In the genomic region with DNA sequence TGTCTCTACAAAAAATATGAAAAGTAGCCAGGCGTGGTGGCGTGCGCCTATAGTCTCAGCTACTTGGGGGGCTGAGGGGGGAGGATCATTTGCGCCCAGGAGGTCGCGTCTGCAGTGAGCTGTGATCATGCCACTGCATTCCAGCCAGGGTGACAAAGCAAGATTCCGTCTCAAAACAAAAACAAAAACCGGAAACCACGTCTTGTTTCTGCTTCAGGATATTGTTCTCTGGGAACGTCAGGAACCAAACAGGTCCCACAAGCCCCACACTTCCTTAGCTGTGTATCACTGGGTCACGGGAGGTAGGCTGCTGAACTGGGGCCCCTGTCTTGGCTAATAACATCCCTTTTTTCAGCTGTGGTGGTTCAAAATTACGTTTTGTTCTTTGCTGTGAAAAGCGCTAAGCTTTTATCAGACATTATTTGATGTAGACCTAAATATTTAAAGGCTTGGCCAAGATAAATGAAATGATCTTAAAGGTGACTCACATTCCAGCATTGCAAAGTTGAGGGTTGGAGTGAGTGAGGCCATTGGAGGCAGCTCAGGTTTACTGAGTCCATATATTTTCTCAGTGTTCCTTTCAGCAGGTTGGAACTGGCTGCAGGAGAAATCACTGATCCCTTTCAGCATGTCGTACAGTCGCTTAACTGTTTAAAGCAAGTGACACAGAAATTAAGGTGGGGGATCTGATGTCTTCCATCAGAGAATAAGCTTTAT, we compare ENCODE assay signal across 10 cellular contexts. TPM values are rescaled to one million over a fixed set of nuclear protein-coding genes. Genes with fewer than 3 reads are reported as not detected.
DNase-seq lines count a peak whose midpoint lies in the region; ATAC-seq, FAIRE-seq and TF ChIP-seq lines count a peak whose summit lies in the region.
"Had no signal": no experiment of that assay in that cellular context is flagged by ENCODE, and none has a peak within 500 bp of the region (broad histone marks: within the 10 kb centered on the region; RNA-seq: fewer than 3 reads in every experiment).

No MANE protein-coding gene starts in this region.

- peaks cover 14% of the 10 kb centered on the region for H3F3A ChIP-seq in smooth muscle cell (ENCODE audit: low read depth)

- TF ChIP-seq POLR2A in HCT116 (IDR thresholded peaks at IDR 0.05; ENCODE audit: borderline replicate concordance, extremely low read depth, insufficient read depth, insufficient read length) (no peak), K562 (conservative IDR thresholded peaks at IDR 0.05) (peak; percentile 40; the same call in 1 of the 2 replicates)

- ATAC-seq in HCT116 (peak; percentile 60), K562 (peak; percentile 27; the same call in 2 of the 3 replicates), GM21786 (IDR thresholded peaks at IDR 0.05; ENCODE audit: unreplicated experiment) (no peak), GM21423 (IDR thresholded peaks at IDR 0.05; ENCODE audit: unreplicated experiment) (no peak)
- ATAC-seq: naive thymus-derived CD4-positive, alpha-beta T cell had no signal

- peaks cover 56 to 87% of the 10 kb centered on the region in 2 experiments for H3K4me1 ChIP-seq in HCT116 (ENCODE audit: control insufficient read depth in 1 of 2, insufficient read depth in 2 of 2, low read length in 2 of 2)
- peaks cover 30 to 46% of the 10 kb centered on the region in 2 experiments for H3K4me1 ChIP-seq in K562 (replicated peaks in 1 of 2; ENCODE audit: control insufficient read depth in 2 of 2, insufficient read depth in 2 of 2, low read length in 2 of 2)
- no peaks in the 10 kb centered on the region for H3K4me1 ChIP-seq in iPS-15b (ENCODE audit: control insufficient read depth, insufficient read depth, low read length)
- peaks cover 11% of the 10 kb centered on the region for H3K4me1 ChIP-seq in smooth muscle cell (ENCODE audit: low read depth)
- peaks cover 4% of the 10 kb centered on the region for H3K4me1 ChIP-seq in HAP-1

- H3K4me3 ChIP-seq in HCT116 (replicated peaks in 1 of 2; ENCODE audit: low read depth in 1 of 2, low read length in 2 of 2) (peak overlapping the region; percentile 17 to 42), K562 (no peak overlapping the region), iPS-15b (ENCODE audit: low read depth, low read length) (no peak overlapping the region), smooth muscle cell (no peak overlapping the region), HAP-1 (no peak overlapping the region)

- DNase-seq in HCT116 (ENCODE audit: low read depth, low spot score) = peak; percentile 79
- DNase-seq in K562 (ENCODE audit: extremely low read depth in 1 of 4, low spot score in 3 of 4) = peak in 2 of 4 experiments; percentile 37 to 46
- no peak for DNase-seq in smooth muscle cell (lab: John Stamatoyannopoulos, UW; ENCODE audit: unreplicated experiment)
- no peak for DNase-seq in HAP-1 (ENCODE audit: low spot score in 2 of 2)
- DNase-seq in HTR-8/SVneo (ENCODE audit: insufficient read length, low spot score) = no peak
- DNase-seq: activated naive CD8-positive, alpha-beta T cell treated with anti-CD3 and anti-CD28 coated beads, Interleukin-2, amount 10 ng/mL, durations not matched to agents 7 days and 5 days; naive thymus-derived CD4-positive, alpha-beta T cell had no signal

- 38% methylated on average over 15 of the region's 15 CpGs for WGBS in K562 (ENCODE audit: insufficient coverage, low coverage, missing lambda C conversion rate)
- WGBS in smooth muscle cell (ENCODE audit: low lambda C conversion rate) = 49% methylated on average over 15 of the region's 15 CpGs

- POLR2A ChIA-PET in HCT116 (lab: Charles Lee) (interaction anchor here (0.8 to 3.4 kb wide), 5 partner anchors 9 to 679 kb away, joined by 3 to 19 read pairs (median 4); a partner anchor contains a TSS), K562 (lab: Yijun Ruan, JAX) (interaction anchor here (1.0 to 1.7 kb wide), 4 partner anchors 9 to 36 kb away, joined by 3 to 9 read pairs (median 6); a partner anchor contains a TSS)

- H3K4me2 ChIP-seq in HCT116 (ENCODE audit: low read length) (peak overlapping the region; percentile 73), K562 (ENCODE audit: insufficient read depth, low read length) (peak overlapping the region; percentile 48), smooth muscle cell (peak overlapping the region; percentile 7)

- intact Hi-C loops in HCT116 (cut with micrococcal nuclease) = loop anchor here (2.0 kb wide), 1 partner anchor 16 kb away; a partner anchor contains a TSS
- intact Hi-C loops in K562 (cut with micrococcal nuclease) = no loop called here

- peak; percentile 82 for FAIRE-seq in K562 (lab: Jason Lieb, UNC)
- FAIRE-seq in HTR-8/SVneo (lab: Jason Lieb, UNC) = no peak

- TF ChIP-seq RAD21 in HCT116 (IDR thresholded peaks at IDR 0.05; ENCODE audit: low read depth) (no peak), K562 (CRISPR knock-in tag; conservative IDR thresholded peaks at IDR 0.05 in 1 of 2, IDR thresholded peaks at IDR 0.05 in 1 of 2) (no peak)

- peak overlapping the region; percentile 65 for H3K9ac ChIP-seq in HCT116 (ENCODE audit: low read length)
- peak overlapping the region; percentile 43 to 77 for H3K9ac ChIP-seq in K562 (ENCODE audit: insufficient read depth in 1 of 2, low read depth in 2 of 2, low read length in 2 of 2)
- peak overlapping the region; percentile 47 for H3K9ac ChIP-seq in iPS-15b (ENCODE audit: low read depth, low read length)
- H3K9ac ChIP-seq in smooth muscle cell (ENCODE audit: low read depth) = peak overlapping the region; percentile 24

- RAD21 ChIA-PET in HCT116 (lab: Charles Lee; ENCODE audit: low non-redundant PET in 1 of 2, low total read pairs in 2 of 2, uncharacterized antibody in 2 of 2, unreplicated experiment in 2 of 2) = interaction anchor here in 1 of 2 experiments (1.0 kb wide), 1 partner anchor 131 kb away, joined by 3 read pairs; no protein-coding TSS in a partner anchor

- H3K79me2 ChIP-seq in HCT116 (ENCODE audit: insufficient read depth, low read length) (peaks cover 5% of the 10 kb centered on the region), K562 (ENCODE audit: control insufficient read depth, insufficient read depth, low read length) (no peaks in the 10 kb centered on the region), smooth muscle cell (ENCODE audit: low read depth) (no peaks in the 10 kb centered on the region)

- no peaks in the 10 kb centered on the region for H3K9me1 ChIP-seq in K562 (ENCODE audit: control insufficient read depth, insufficient read depth, low read length)

- no peak for TF ChIP-seq EP300 in K562 (IDR thresholded peaks at IDR 0.05; ENCODE audit: low read length)

- H3K36me3 ChIP-seq in HCT116 (ENCODE audit: control insufficient read depth in 1 of 2, insufficient read depth in 2 of 2, low read length in 2 of 2) = no peaks in the 10 kb centered on the region
- H3K36me3 ChIP-seq in K562 (ENCODE audit: control insufficient read depth, insufficient read depth, low read length) = no peaks in the 10 kb centered on the region
- no peaks in the 10 kb centered on the region for H3K36me3 ChIP-seq in iPS-15b (ENCODE audit: control insufficient read depth, insufficient read depth, low read length)
- no peaks in the 10 kb centered on the region for H3K36me3 ChIP-seq in smooth muscle cell (ENCODE audit: low read depth)
- no peaks in the 10 kb centered on the region for H3K36me3 ChIP-seq in HAP-1 (replicated peaks)

- H3K27me3 ChIP-seq in HCT116 (ENCODE audit: insufficient read depth, low read length) = no peaks in the 10 kb centered on the region
- no peaks in the 10 kb centered on the region for H3K27me3 ChIP-seq in K562 (ENCODE audit: control insufficient read depth in 2 of 2, insufficient read depth in 2 of 2, low read length in 2 of 2)
- H3K27me3 ChIP-seq in iPS-15b (ENCODE audit: control insufficient read depth, insufficient read depth, low read length) = no peaks in the 10 kb centered on the region
- H3K27me3 ChIP-seq in smooth muscle cell (ENCODE audit: low read depth) = no peaks in the 10 kb centered on the region
- no peaks in the 10 kb centered on the region for H3K27me3 ChIP-seq in HAP-1 (ENCODE audit: low read depth)

- H3K9me2 ChIP-seq in HCT116 (ENCODE audit: insufficient read depth) = no peaks in the 10 kb centered on the region

- H4K20me1 ChIP-seq in HCT116 (ENCODE audit: insufficient read depth) (no peaks in the 10 kb centered on the region), K562 (replicated peaks; ENCODE audit: control insufficient read depth, insufficient read depth, low read length) (no peaks in the 10 kb centered on the region), smooth muscle cell (ENCODE audit: low read depth) (no peaks in the 10 kb centered on the region)

- no peak for TF ChIP-seq CTCF in HCT116 (IDR thresholded peaks at IDR 0.05 in 2 of 3, conservative IDR thresholded peaks at IDR 0.05 in 1 of 3; ENCODE audit: borderline replicate concordance in 1 of 3, insufficient read depth in 1 of 3, low read depth in 2 of 3, low read length in 2 of 3)
- TF ChIP-seq CTCF in K562 (IDR thresholded peaks at IDR 0.05 in 2 of 3, conservative IDR thresholded peaks at IDR 0.05 in 1 of 3; ENCODE audit: insufficient read depth in 2 of 3, low read depth in 1 of 3, low read length in 3 of 3) = no peak
- no peak for TF ChIP-seq CTCF in smooth muscle cell (IDR thresholded peaks at IDR 0.05; ENCODE audit: borderline replicate concordance, insufficient read depth, poor library complexity, severe bottlenecking)

- H2AFZ ChIP-seq in HCT116 (ENCODE audit: low read depth, low read length, poor library complexity, severe bottlenecking) (no peak overlapping the region), K562 (ENCODE audit: low read depth, low read length) (peak overlapping the region; percentile 91), smooth muscle cell (ENCODE audit: low read depth) (peak overlapping the region; percentile 2)

- BruUV-seq in HCT116 (replicated peaks; lab: Mats Ljungman, UMichigan) (TSS peak; percentile 54), K562 (replicated peaks; lab: Mats Ljungman, UMichigan) (TSS peak; percentile 84)

- CTCF ChIA-PET in HCT116 (lab: Charles Lee) = interaction anchor here (0.9 to 3.6 kb wide), 2 partner anchors 36 to 40 kb away, joined by 3 to 18 read pairs; no protein-coding TSS in a partner anchor
- CTCF ChIA-PET in K562 (lab: Yijun Ruan, JAX; ENCODE audit: low intra/inter-chr PET ratio) = no interaction called here

- H3K27ac ChIP-seq in HCT116 (ENCODE audit: low read depth, low read length) (peak overlapping the region; percentile 75), K562 (ENCODE audit: extremely low read depth, low read depth, low read length) (peak overlapping the region; percentile 58), smooth muscle cell (ENCODE audit: low read depth) (peak overlapping the region; percentile 83)

- H3K9me3 ChIP-seq in HCT116 (ENCODE audit: control insufficient read depth in 1 of 2, insufficient read depth in 1 of 2, low read depth in 1 of 2, low read length in 2 of 2) = no peaks in the 10 kb centered on the region
- no peaks in the 10 kb centered on the region for H3K9me3 ChIP-seq in K562 (replicated peaks; ENCODE audit: control insufficient read depth, insufficient read depth, low read depth, low read length)
- no peaks in the 10 kb centered on the region for H3K9me3 ChIP-seq in iPS-15b (ENCODE audit: control insufficient read depth, insufficient read depth, low read length)
- H3K9me3 ChIP-seq in smooth muscle cell (replicated peaks; ENCODE audit: low read depth) = no peaks in the 10 kb centered on the region
- H3K9me3 ChIP-seq in HAP-1 = no peaks in the 10 kb centered on the region

- in situ Hi-C loops in K562 (cut with MboI) = no loop called here
- in situ Hi-C loops in HAP-1 (cut with MboI; ENCODE audit: low sequenced_read_pairs) = no loop called here

RNA-seq across cellular contexts. Expression of a gene that starts 16.4 kb away (rescaled TPM):
- total RNA-seq in HCT116 (2021; ENCODE audit: unreplicated experiment) = 59.7 TPM
- 31.2 and 34.2 TPM in 2 replicates for polyA plus RNA-seq in HCT116 (2012)
- total RNA-seq in K562 (2011; cell fraction: chromatin; rRNA removed; ENCODE audit: low replicate concordance) = 109 and 129 TPM in 2 replicates
- 35.9 and 51.7 TPM in 2 replicates for total RNA-seq in K562 (2011; cell fraction: nucleolus; rRNA removed)
- total RNA-seq in K562 (2011; cell fraction: nucleoplasm; rRNA removed) = 51.8 and 54.6 TPM in 2 replicates
- total RNA-seq in K562 (2014; rRNA removed) = 10.9 and 14.8 TPM in 2 replicates
- 14.0 and 14.5 TPM in 2 replicates for total RNA-seq in K562 (2014; rRNA removed; fragmentation: Illumina TruSeq; extraction: Trizol)
- 14.8 and 15.2 TPM in 2 replicates for total RNA-seq in K562 (2015; rRNA removed; fragmentation: Illumina TruSeq; extraction: Trizol)
- total RNA-seq in K562 (2021) = 38.4 and 39.7 TPM in 2 replicates
- 20.6 and 33.1 TPM in 2 replicates for polyA plus RNA-seq in K562 (2011; rRNA removed)
- polyA plus RNA-seq in K562 (2011; cell fraction: cytosol; rRNA removed) = 15.2 and 43.7 TPM in 2 replicates
- polyA plus RNA-seq in K562 (2011; cell fraction: nucleus; rRNA removed) = 28.8 and 53.9 TPM in 2 replicates
- polyA plus RNA-seq in K562 (2012) = 25.9 and 29.6 TPM in 2 replicates
- polyA plus RNA-seq in K562 (2014; fragmentation: Illumina TruSeq; extraction: Trizol) = 27.0 and 27.6 TPM in 2 replicates
- polyA plus RNA-seq in K562 (2014; fragmentation: Nextera tagmentation; extraction: Ambion mirVana) = 1 to 10 TPM; 3.1 to 4.1 TPM
- polyA plus RNA-seq in K562 (2014; rRNA removed) = 16.3 and 16.7 TPM in 2 replicates
- 37.5 and 51.6 TPM in 2 replicates for polyA minus RNA-seq in K562 (2011; rRNA and poly(A)+ RNA removed)
- 29.5 and 45.5 TPM in 2 replicates for polyA minus RNA-seq in K562 (2011; cell fraction: cytosol; rRNA and poly(A)+ RNA removed)
- polyA minus RNA-seq in K562 (2011; cell fraction: nucleus; rRNA and poly(A)+ RNA removed) = 18.3 and 26.1 TPM in 2 replicates
- 24.3 and 25.1 TPM in 2 replicates for total RNA-seq in smooth muscle cell
- 25.8 and 29.5 TPM in 2 replicates for polyA plus RNA-seq in smooth muscle cell

Comparison
In these comparisons a context has a peak if more than half of its experiments do, and no peak if none do; other contexts are left out.
1. ATAC-seq: peak in HCT116 (single experiment) and K562 (single experiment); none in GM21786 (single experiment) and GM21423 (single experiment).
2. H3K4me2 ChIP-seq: peak in every context shown above with its lines; median percentile 73 in HCT116; 48 in K562; 7 in smooth muscle cell.
3. H3K4me3 ChIP-seq: peak in HCT116 (2 of 2); none in K562 (single experiment), iPS-15b (single experiment), smooth muscle cell (single experiment) and HAP-1 (single experiment).
4. Peak in every context shown above with its lines, with median percentiles within 50 percentile points of each other: H3K27ac ChIP-seq and H3K9ac ChIP-seq.